14 cellular contexts compared by ENCODE assay signal in genomic region chr12:93167331-93167730, GRCh38.
DNase-seq lines count a peak whose midpoint lies in the region; ATAC-seq and TF ChIP-seq lines count a peak whose summit lies in the region.
"Had no signal": no experiment of that assay in that cellular context is flagged by ENCODE, and none has a peak within 500 bp of the region (broad histone marks: within the 10 kb centered on the region; RNA-seq: fewer than 3 reads in every experiment).

No MANE protein-coding gene starts in this region.

- H3K36me3 ChIP-seq in smooth muscle cell (ENCODE audit: low read depth) (no peaks in the 10 kb centered on the region), uterus (no peaks in the 10 kb centered on the region)
- H3K36me3 ChIP-seq: tibial artery had no signal

- no peak overlapping the region for H2AFZ ChIP-seq in smooth muscle cell (ENCODE audit: low read depth)

- no peaks in the 10 kb centered on the region for H4K20me1 ChIP-seq in smooth muscle cell (ENCODE audit: low read depth)

- H3K4me3 ChIP-seq in smooth muscle cell (peak overlapping the region; percentile 58), uterus (peak overlapping the region in 1 of 2 donors; percentile 44)
- H3K4me3 ChIP-seq: lung had no signal

- H3K27ac ChIP-seq in smooth muscle cell (ENCODE audit: low read depth) (no peak overlapping the region), uterus (no peak overlapping the region)

- H3K27me3 ChIP-seq in smooth muscle cell (ENCODE audit: low read depth) (no peaks in the 10 kb centered on the region), uterus (no peaks in the 10 kb centered on the region)
- H3K27me3 ChIP-seq: tibial artery had no signal

- intact Hi-C loops in activated B cell treated with CpG ODN at 0.5 μM for 24 hours (cut with micrococcal nuclease) (loop anchor here (1.0 to 5.0 kb wide), 8 partner anchors 17 to 240 kb away; partner anchors contain the start of genes EEA1 and NUDT4), uterus (cut with DNase I; ENCODE audit: low total_unique reads) (no loop called here)

- H3K36me3 Mint-ChIP-seq in activated B cell treated with CpG ODN at 0.5 μM for 24 hours (ENCODE audit: low read depth) = no peaks in the 10 kb centered on the region
- H3K36me3 Mint-ChIP-seq: activated CD4-positive, alpha-beta memory T cell treated with anti-CD3 and anti-CD28 coated beads for 36 hours; activated naive CD8-positive, alpha-beta T cell had no signal

- CTCF ChIA-PET in activated B cell treated with CpG ODN at 0.5 μM for 24 hours (lab: Charles Lee) = interaction anchor here (1.3 to 2.5 kb wide), 2 partner anchors 28 to 69 kb away, joined by 6 to 8 read pairs; no protein-coding TSS in a partner anchor

- H3K9me3 ChIP-seq in smooth muscle cell (replicated peaks; ENCODE audit: low read depth) (no peaks in the 10 kb centered on the region), uterus (no peaks in the 10 kb centered on the region)
- H3K9me3 ChIP-seq: tibial artery had no signal

- POLR2A ChIA-PET in activated B cell treated with CpG ODN at 0.5 μM for 24 hours (lab: Charles Lee) = interaction anchor here (0.7 to 1.8 kb wide), 4 partner anchors 17 to 269 kb away, joined by 4 to 16 read pairs (median 7); partner anchors contain the start of gene EEA1

- H3K4me3 Mint-ChIP-seq in activated B cell treated with CpG ODN at 0.5 μM for 24 hours = peak overlapping the region; percentile 80
- H3K4me3 Mint-ChIP-seq: activated naive CD8-positive, alpha-beta T cell had no signal

- H3K27me3 Mint-ChIP-seq in activated B cell treated with CpG ODN at 0.5 μM for 24 hours = no peaks in the 10 kb centered on the region

- no peak for DNase-seq in activated B cell treated with CpG ODN at 0.5 μM for 24 hours
- DNase-seq in smooth muscle cell (lab: John Stamatoyannopoulos, UW; ENCODE audit: unreplicated experiment) = no peak
- no peak for DNase-seq in activated CD4-positive, alpha-beta T cell treated with anti-CD3 and anti-CD28 coated beads for 48 hours
- no peak for DNase-seq in Kasumi-1 (lab: John Stamatoyannopoulos, UW)
- DNase-seq in uterus = no peak
- DNase-seq: glutamatergic neuron, NCI-H774, tibial artery had no signal

- no peaks in the 10 kb centered on the region for H3K79me2 ChIP-seq in smooth muscle cell (ENCODE audit: low read depth)

- peak overlapping the region; percentile 80 for H3K27ac Mint-ChIP-seq in activated B cell treated with CpG ODN at 0.5 μM for 24 hours
- H3K27ac Mint-ChIP-seq: activated CD4-positive, alpha-beta memory T cell treated with anti-CD3 and anti-CD28 coated beads for 36 hours; activated naive CD8-positive, alpha-beta T cell had no signal

- no peaks in the 10 kb centered on the region for H3K9me3 Mint-ChIP-seq in activated B cell treated with CpG ODN at 0.5 μM for 24 hours
- H3K9me3 Mint-ChIP-seq: activated CD4-positive, alpha-beta memory T cell treated with anti-CD3 and anti-CD28 coated beads for 36 hours had no signal

- no peak for TF ChIP-seq POLR2A in uterus (IDR thresholded peaks at IDR 0.05)

- no peak for TF ChIP-seq CTCF in activated B cell treated with CpG ODN at 0.5 μM for 24 hours (IDR thresholded peaks at IDR 0.05)
- no peak for TF ChIP-seq CTCF in smooth muscle cell (IDR thresholded peaks at IDR 0.05; ENCODE audit: borderline replicate concordance, insufficient read depth, poor library complexity, severe bottlenecking)
- TF ChIP-seq CTCF in uterus (IDR thresholded peaks at IDR 0.05) = no peak

- H3K4me1 Mint-ChIP-seq in activated B cell treated with CpG ODN at 0.5 μM for 24 hours = peaks cover 60% of the 10 kb centered on the region

- H3K4me1 ChIP-seq in smooth muscle cell (ENCODE audit: low read depth) (peaks cover 12% of the 10 kb centered on the region), uterus (no peaks in the 10 kb centered on the region)

- peak overlapping the region; percentile 87 for H3K4me2 ChIP-seq in smooth muscle cell

- no peak overlapping the region for H3K9ac ChIP-seq in smooth muscle cell (ENCODE audit: low read depth)

- H3F3A ChIP-seq in smooth muscle cell (ENCODE audit: low read depth) = no peaks in the 10 kb centered on the region

- ATAC-seq in GM18867 (IDR thresholded peaks at IDR 0.05; ENCODE audit: unreplicated experiment) = peak; percentile 13
- ATAC-seq in HG02678 (IDR thresholded peaks at IDR 0.05; ENCODE audit: unreplicated experiment) = peak; percentile 4
- ATAC-seq in activated B cell treated with CpG ODN at 0.5 μM for 24 hours (ENCODE audit: low read depth) = peak; percentile 28
- ATAC-seq: HCT116 had no signal

- 82% methylated on average over 2 of the region's 2 CpGs for WGBS in smooth muscle cell (ENCODE audit: low lambda C conversion rate)
